Comparison of ENCODE assay signal across 28 cellular contexts in genomic region chr13:110431851-110432294, GRCh38.
DNase-seq lines count a peak whose midpoint lies in the region; ATAC-seq, FAIRE-seq and TF ChIP-seq lines count a peak whose summit lies in the region.
"Had no signal": no experiment of that assay in that cellular context is flagged by ENCODE, and none has a peak within 500 bp of the region (broad histone marks: within the 10 kb centered on the region; RNA-seq: fewer than 3 reads in every experiment).

No MANE protein-coding gene starts in this region.

- H3K4me1 Mint-ChIP-seq in WTC11: peaks cover 4% of the 10 kb centered on the region; the same call in 1 of the 2 replicates
- H3K4me1 Mint-ChIP-seq: central memory CD8-positive, alpha-beta T cell; stimulated activated effector memory CD8-positive, alpha-beta T cell treated with anti-CD3 and anti-CD28 coated beads, Interleukin-12 subunit alpha, Interleukin-12 subunit beta, amount 100 ng/mL, for 72 hours had no signal

- H3K36me3 ChIP-seq in liver (ENCODE audit: control insufficient read depth in 4 of 4, insufficient read depth in 3 of 4, low read depth in 1 of 4, low read length in 3 of 4) (peaks cover 0 to 3% (median 0%) of the 10 kb centered on the region in 4 donors), HepG2 (replicated peaks in 1 of 2; ENCODE audit: control insufficient read depth in 1 of 2, insufficient read depth in 2 of 2, low read length in 2 of 2) (no peaks in the 10 kb centered on the region), pancreas (no peaks in the 10 kb centered on the region), aorta (ENCODE audit: control insufficient read depth in 1 of 2, insufficient read depth in 2 of 2, low read length in 1 of 2) (peaks cover 3 to 14% of the 10 kb centered on the region in 2 donors)

- CTCF ChIA-PET in HepG2 (lab: Yijun Ruan, JAX; ENCODE audit: low intra/inter-chr PET ratio, low total read pairs): no interaction called here
- CTCF ChIA-PET in GM10248 (lab: Yijun Ruan, JAX): interaction anchor here (0.8 to 2.3 kb wide), 4 partner anchors 13 to 24 kb away, joined by 3 to 5 read pairs (median 5); no protein-coding TSS in a partner anchor
- CTCF ChIA-PET in WTC11 (lab: Charles Lee): no interaction called here

- no peaks in the 10 kb centered on the region for H4K20me1 ChIP-seq in HepG2 (ENCODE audit: insufficient read depth, low read length)

- H3K4me3 Mint-ChIP-seq in WTC11: no peak overlapping the region
- H3K4me3 Mint-ChIP-seq: activated T-cell treated with anti-CD3 and anti-CD28 coated beads, Interleukin-2, amount 50 U/mL, for 4 hours; central memory CD8-positive, alpha-beta T cell; effector memory CD8-positive, alpha-beta T cell; stimulated activated effector memory CD8-positive, alpha-beta T cell treated with anti-CD3 and anti-CD28 coated beads, Interleukin-12 subunit alpha, Interleukin-12 subunit beta, amount 100 ng/mL, for 72 hours had no signal

- no peaks in the 10 kb centered on the region for H3K79me2 ChIP-seq in HepG2 (ENCODE audit: insufficient read depth, low read length)

- no peaks in the 10 kb centered on the region for H3K27me3 Mint-ChIP-seq in WTC11 (ENCODE audit: low read depth)

- DNase-seq in HepG2 (ENCODE audit: low spot score) (no peak), left ventricle myocardium superior (peak; percentile 54), pancreas (no peak), GM10248 (ENCODE audit: extremely low spot score) (no peak), WTC11 (ENCODE audit: low spot score) (no peak), NCI-H1417 treated with DMSO at 0.1 percent for 48 hours (lab: John Stamatoyannopoulos, UW) (no peak), aorta (no peak)
- DNase-seq: 8988T; activated CD4-positive, CD25-positive, alpha-beta regulatory T cell; activated naive CD4-positive, alpha-beta T cell treated with Interleukin-2 at 50 U/mL for 16 hours; activated T-cell treated with anti-CD3 and anti-CD28 coated beads, Interleukin-2, amount 50 U/mL, for 4 hours; amniotic stem cell; COR-L47; DMS79 treated with DMSO at 0.1 percent for 48 hours; effector memory CD8-positive, alpha-beta T cell; NCI-H1105; NCI-H2107; NCI-H510A; occipital lobe; T1000 had no signal

- BruUV-seq in HepG2 (replicated peaks; lab: Mats Ljungman, UMichigan): no TSS peak

- no peaks in the 10 kb centered on the region for H3K27me3 ChIP-seq in liver (ENCODE audit: control insufficient read depth in 4 of 4, insufficient read depth in 4 of 4, low read length in 3 of 4)
- H3K27me3 ChIP-seq in HepG2 (ENCODE audit: control insufficient read depth in 1 of 2, insufficient read depth in 2 of 2, low read length in 2 of 2): peaks cover 5 to 45% of the 10 kb centered on the region in 2 experiments; a peak in 4 of 5 replicates
- no peaks in the 10 kb centered on the region for H3K27me3 ChIP-seq in pancreas
- H3K27me3 ChIP-seq in aorta (ENCODE audit: control insufficient read depth in 1 of 2, insufficient read depth in 2 of 2, low read length in 1 of 2): no peaks in the 10 kb centered on the region
- H3K27me3 ChIP-seq: tibial nerve had no signal

- WGBS in liver: 71% methylated on average over 6 of the region's 6 CpGs
- 23% methylated on average over 4 of the region's 6 CpGs for WGBS in HepG2 (ENCODE audit: low lambda C conversion rate)
- WGBS in pancreas, 2 donors: 62 to 72% methylated on average over 6 of the region's 6 CpGs
- 30 to 31% methylated on average over 6 of the region's 6 CpGs for WGBS in aorta, 2 donors

- peaks cover 29% of the 10 kb centered on the region for H3K36me3 Mint-ChIP-seq in WTC11
- H3K36me3 Mint-ChIP-seq: stimulated activated effector memory CD8-positive, alpha-beta T cell treated with anti-CD3 and anti-CD28 coated beads, Interleukin-12 subunit alpha, Interleukin-12 subunit beta, amount 100 ng/mL, for 72 hours had no signal

- H3K4me1 ChIP-seq in liver (ENCODE audit: control insufficient read depth in 4 of 4, insufficient read depth in 4 of 4, low read length in 3 of 4) (peaks cover 0 to 2% (median 0%) of the 10 kb centered on the region in 4 donors), HepG2 (ENCODE audit: insufficient read depth, low read length) (no peaks in the 10 kb centered on the region), pancreas (no peaks in the 10 kb centered on the region), aorta (ENCODE audit: control insufficient read depth in 1 of 2, insufficient read depth in 2 of 2, low read length in 2 of 2) (no peaks in the 10 kb centered on the region)

- ATAC-seq in HepG2 (no peak), left ventricle myocardium superior (peak; percentile 85), pancreas (peak in 3 of 4 donors; percentile 21 to 59 (median 22)), WTC11 (no peak), aorta (ENCODE audit: low FRiP score) (no peak)
- ATAC-seq: activated T-cell treated with anti-CD3 and anti-CD28 coated beads, Interleukin-2, amount 50 U/mL, for 4 hours; effector memory CD8-positive, alpha-beta T cell; stimulated activated effector memory CD8-positive, alpha-beta T cell treated with anti-CD3 and anti-CD28 coated beads, Interleukin-12 subunit alpha, Interleukin-12 subunit beta, amount 100 ng/mL, for 72 hours had no signal

- POLR2A ChIA-PET in HepG2 (lab: Yijun Ruan, JAX) (no interaction called here), GM10248 (lab: Yijun Ruan, JAX) (no interaction called here), WTC11 (lab: Charles Lee) (no interaction called here)

- TF ChIP-seq POLR2A in HepG2 (IDR thresholded peaks at IDR 0.05; ENCODE audit: insufficient read depth in 1 of 2, low read depth in 2 of 2, low read length in 2 of 2): no peak

- no peak overlapping the region for H3K27ac Mint-ChIP-seq in WTC11
- H3K27ac Mint-ChIP-seq: effector memory CD8-positive, alpha-beta T cell; stimulated activated effector memory CD8-positive, alpha-beta T cell treated with anti-CD3 and anti-CD28 coated beads, Interleukin-12 subunit alpha, Interleukin-12 subunit beta, amount 100 ng/mL, for 72 hours had no signal

- TF ChIP-seq RAD21 in liver (IDR thresholded peaks at IDR 0.05): peak in 1 of 2 donors; percentile 9
- TF ChIP-seq RAD21 in HepG2 (CRISPR knock-in tag; IDR thresholded peaks at IDR 0.05): no peak

- H3K4me3 ChIP-seq in liver (ENCODE audit: low read depth in 1 of 3, low read length in 3 of 3) (no peak overlapping the region), HepG2 (replicated peaks in 1 of 3; ENCODE audit: insufficient read depth in 1 of 3, low read depth in 2 of 3, low read length in 3 of 3) (no peak overlapping the region), pancreas (no peak overlapping the region), aorta (ENCODE audit: low read length in 2 of 2) (no peak overlapping the region)
- H3K4me3 ChIP-seq: lung, tibial nerve had no signal

- no peak overlapping the region for H3K27ac ChIP-seq in liver (ENCODE audit: low read depth in 1 of 2, low read length in 2 of 2)
- no peak overlapping the region for H3K27ac ChIP-seq in HepG2 (ENCODE audit: extremely low read length, insufficient read depth, low read length)
- no peak overlapping the region for H3K27ac ChIP-seq in pancreas
- H3K27ac ChIP-seq in aorta (ENCODE audit: low read depth in 1 of 2, low read length in 2 of 2): peak overlapping the region in 1 of 2 donors; percentile 81

- TF ChIP-seq CTCF in liver (IDR thresholded peaks at IDR 0.05; ENCODE audit: low read depth, low read length, missing input control): no peak
- no peak for TF ChIP-seq CTCF in HepG2 (CRISPR knock-in tag; IDR thresholded peaks at IDR 0.05)
- no peak for TF ChIP-seq CTCF in pancreas (IDR thresholded peaks at IDR 0.05)
- no peak for TF ChIP-seq CTCF in GM10248 (IDR thresholded peaks at IDR 0.05; ENCODE audit: control extremely low read depth, extremely low read depth, low read depth, missing control alignments)
- no peak for TF ChIP-seq CTCF in WTC11 (IDR thresholded peaks at IDR 0.05)

- H3K9me3 ChIP-seq in liver (ENCODE audit: control insufficient read depth in 4 of 4, low read length in 3 of 4): no peaks in the 10 kb centered on the region
- no peaks in the 10 kb centered on the region for H3K9me3 ChIP-seq in HepG2 (ENCODE audit: low read length)
- no peaks in the 10 kb centered on the region for H3K9me3 ChIP-seq in pancreas
- H3K9me3 ChIP-seq in aorta (ENCODE audit: control insufficient read depth, low read length): no peaks in the 10 kb centered on the region
- H3K9me3 ChIP-seq: tibial nerve had no signal

- intact Hi-C loops in HepG2 (cut with micrococcal nuclease; ENCODE audit: unreplicated experiment) (no loop called here), left ventricle myocardium superior (cut with micrococcal nuclease) (loop anchor here (10.0 kb wide), 1 partner anchor 207 kb away; no protein-coding TSS in a partner anchor), pancreas (cut with DNase I) (no loop called here), aorta (cut with DNase I) (no loop called here)

- in situ Hi-C loops in HepG2 (cut with HindIII; ENCODE audit: extremely low pct_ligation_motif_present, low pct_unique_long_range_greater_than_20kb): no loop called here

- FAIRE-seq in HepG2 (lab: Jason Lieb, UNC) (no peak), pancreas (lab: Jason Lieb, UNC) (no peak)
- FAIRE-seq: H54, HTR-8/SVneo, RCC 7860 had no signal

- no peaks in the 10 kb centered on the region for H3K9me3 Mint-ChIP-seq in WTC11
- H3K9me3 Mint-ChIP-seq: activated T-cell treated with anti-CD3 and anti-CD28 coated beads, Interleukin-2, amount 50 U/mL, for 4 hours; central memory CD8-positive, alpha-beta T cell; effector memory CD8-positive, alpha-beta T cell; stimulated activated effector memory CD8-positive, alpha-beta T cell treated with anti-CD3 and anti-CD28 coated beads, Interleukin-12 subunit alpha, Interleukin-12 subunit beta, amount 100 ng/mL, for 72 hours had no signal

- no peak overlapping the region for H3K4me2 ChIP-seq in HepG2 (ENCODE audit: low read depth, low read length)

- TF ChIP-seq EP300 in HepG2 (IDR thresholded peaks at IDR 0.05; ENCODE audit: low read depth in 2 of 2, low read length in 2 of 2) (no peak), HepG2 (CRISPR knock-in tag; IDR thresholded peaks at IDR 0.05; ENCODE audit: borderline replicate concordance) (no peak)

- no peak overlapping the region for H2AFZ ChIP-seq in HepG2 (ENCODE audit: low read length)

- no peak overlapping the region for H3K9ac ChIP-seq in liver (ENCODE audit: low read depth in 1 of 2, low read length in 2 of 2)
- H3K9ac ChIP-seq in HepG2 (ENCODE audit: insufficient read depth, low read depth, low read length): no peak overlapping the region

TF ChIP-seq in liver, 16 proteins besides CTCF, POLR2A, EP300 and RAD21:
- TF ChIP-seq NR2F2 (IDR thresholded peaks at IDR 0.05) (peak; percentile 26), FOXA2 (IDR thresholded peaks at IDR 0.05) (no peak)

TF ChIP-seq in WTC11, 78 proteins besides CTCF, POLR2A, EP300 and RAD21 (continues in another document):
- TF ChIP-seq MYBL2 (CRISPR knock-in tag; IDR thresholded peaks at IDR 0.05) (no peak), ZNF671 (CRISPR knock-in tag; IDR thresholded peaks at IDR 0.05) (no peak), USF2 (CRISPR knock-in tag; IDR thresholded peaks at IDR 0.05) (no peak)

Comparison
In these comparisons a context has a peak if more than half of its experiments do, and no peak if none do; other contexts are left out.
1. ATAC-seq: peak in left ventricle myocardium superior (single experiment) and pancreas (3 of 4); none in HepG2 (single experiment), WTC11 (single experiment) and aorta (single experiment).